ENCODE assay signal across 16 cellular contexts in genomic region chr17:51355314-51356083, GRCh38.
DNase-seq lines count a peak whose midpoint lies in the region; ATAC-seq, FAIRE-seq and TF ChIP-seq lines count a peak whose summit lies in the region.
"Had no signal": no experiment of that assay in that cellular context is flagged by ENCODE, and none has a peak within 500 bp of the region (broad histone marks: within the 10 kb centered on the region; RNA-seq: fewer than 3 reads in every experiment).

No MANE protein-coding gene starts in this region.

- H3K4me2 ChIP-seq in K562 (ENCODE audit: insufficient read depth, low read length), result no peak overlapping the region

- in situ Hi-C loops in K562 (cut with MboI), result no loop called here

- H3K79me2 ChIP-seq in K562 (ENCODE audit: control insufficient read depth, insufficient read depth, low read length), result no peaks in the 10 kb centered on the region

- BruUV-seq in K562 (replicated peaks; lab: Mats Ljungman, UMichigan), result no TSS peak

- intact Hi-C loops in K562 (cut with micrococcal nuclease) (no loop called here), pancreas (cut with DNase I) (no loop called here)

- no peak overlapping the region for H3K4me3 Mint-ChIP-seq in neural crest cell
- H3K4me3 Mint-ChIP-seq: activated CD4-positive, alpha-beta T cell treated with anti-CD3 and anti-CD28 coated beads for 36 hours; natural killer cell treated with Interleukin-12 subunit alpha and Interleukin-12 subunit beta and Interleukin-15 and Interleukin-18, amount 100 ng/mL, for 72 hours; stimulated activated effector memory CD8-positive, alpha-beta T cell treated with anti-CD3 and anti-CD28 coated beads, Interleukin-12 subunit alpha, Interleukin-12 subunit beta, amount 100 ng/mL, for 72 hours had no signal

- TF ChIP-seq RAD21 in K562 (CRISPR knock-in tag; conservative IDR thresholded peaks at IDR 0.05 in 1 of 2, IDR thresholded peaks at IDR 0.05 in 1 of 2), result no peak

- FAIRE-seq in K562 (lab: Jason Lieb, UNC) (peak; percentile 6), pancreas (lab: Jason Lieb, UNC) (no peak)

- H3K27me3 ChIP-seq in K562 (ENCODE audit: control insufficient read depth in 2 of 2, insufficient read depth in 2 of 2, low read length in 2 of 2) (peaks cover 2 to 36% of the 10 kb centered on the region in 2 experiments; a peak in 3 of 5 replicates), pancreas (no peaks in the 10 kb centered on the region)
- H3K27me3 ChIP-seq: vagina had no signal

- TF ChIP-seq POLR2A in K562 (conservative IDR thresholded peaks at IDR 0.05), result no peak

- H3K4me1 Mint-ChIP-seq in neural crest cell, result no peaks in the 10 kb centered on the region
- H3K4me1 Mint-ChIP-seq: activated CD4-positive, alpha-beta T cell treated with anti-CD3 and anti-CD28 coated beads for 36 hours; stimulated activated effector memory CD8-positive, alpha-beta T cell treated with anti-CD3 and anti-CD28 coated beads, Interleukin-12 subunit alpha, Interleukin-12 subunit beta, amount 100 ng/mL, for 72 hours had no signal

- ATAC-seq in K562 (peak; percentile 57), GM21526 (IDR thresholded peaks at IDR 0.05; ENCODE audit: low FRiP score, unreplicated experiment) (no peak), pancreas (no peak)
- ATAC-seq: activated CD4-positive, alpha-beta T cell treated with anti-CD3 and anti-CD28 coated beads for 36 hours; esophagus mucosa; natural killer cell treated with Interleukin-12 subunit alpha and Interleukin-12 subunit beta and Interleukin-15 and Interleukin-18, amount 100 ng/mL, for 72 hours; stimulated activated effector memory CD8-positive, alpha-beta T cell treated with anti-CD3 and anti-CD28 coated beads, Interleukin-12 subunit alpha, Interleukin-12 subunit beta, amount 100 ng/mL, for 72 hours had no signal

- H3K4me3 ChIP-seq in K562, result no peak overlapping the region
- H3K4me3 ChIP-seq in pancreas, result no peak overlapping the region
- H3K4me3 ChIP-seq: sigmoid colon, vagina had no signal

- peak overlapping the region; percentile 92 for H3K27ac Mint-ChIP-seq in neural crest cell (ENCODE audit: unreplicated experiment)
- H3K27ac Mint-ChIP-seq: activated CD4-positive, alpha-beta T cell treated with anti-CD3 and anti-CD28 coated beads for 36 hours; natural killer cell treated with Interleukin-12 subunit alpha and Interleukin-12 subunit beta and Interleukin-15 and Interleukin-18, amount 100 ng/mL, for 72 hours; stimulated activated effector memory CD8-positive, alpha-beta T cell treated with anti-CD3 and anti-CD28 coated beads, Interleukin-12 subunit alpha, Interleukin-12 subunit beta, amount 100 ng/mL, for 72 hours had no signal

- peak; percentile 56 for DNase-seq in GM03348 (ENCODE audit: low spot score)
- peak; percentile 70 to 75 for DNase-seq in NCI-H446 (lab: John Stamatoyannopoulos, UW)
- no peak for DNase-seq in K562 (ENCODE audit: extremely low read depth in 1 of 4, low spot score in 3 of 4)
- no peak for DNase-seq in neural crest cell (ENCODE audit: low read depth, low spot score)
- DNase-seq in pancreas, result no peak
- DNase-seq in putamen (ENCODE audit: low spot score), result no peak
- DNase-seq: activated CD4-positive, alpha-beta T cell treated with anti-CD3 and anti-CD28 coated beads for 36 hours; cortex of kidney; NCI-H2107; sigmoid colon; stimulated activated CD4-positive, alpha-beta T cell treated with anti-CD3 and anti-CD28 coated beads, Interleukin-4, amount 100 ng/mL, for 1 hour had no signal

- 1% methylated on average over 11 of the region's 12 CpGs for WGBS in K562 (ENCODE audit: insufficient coverage, low coverage, missing lambda C conversion rate)
- WGBS in pancreas, 2 donors, result 71 to 80% methylated on average over 12 of the region's 12 CpGs

- H3K36me3 ChIP-seq in K562 (ENCODE audit: control insufficient read depth, insufficient read depth, low read length), result no peaks in the 10 kb centered on the region
- H3K36me3 ChIP-seq in pancreas, result no peaks in the 10 kb centered on the region
- H3K36me3 ChIP-seq: sigmoid colon, vagina had no signal

- no peak overlapping the region for H3K27ac ChIP-seq in K562 (ENCODE audit: extremely low read depth, low read depth, low read length)
- H3K27ac ChIP-seq in pancreas, result no peak overlapping the region
- H3K27ac ChIP-seq: sigmoid colon, vagina had no signal

- no peaks in the 10 kb centered on the region for H3K36me3 Mint-ChIP-seq in neural crest cell (ENCODE audit: low read depth)
- H3K36me3 Mint-ChIP-seq: natural killer cell treated with Interleukin-12 subunit alpha and Interleukin-12 subunit beta and Interleukin-15 and Interleukin-18, amount 100 ng/mL, for 72 hours; stimulated activated effector memory CD8-positive, alpha-beta T cell treated with anti-CD3 and anti-CD28 coated beads, Interleukin-12 subunit alpha, Interleukin-12 subunit beta, amount 100 ng/mL, for 72 hours had no signal

- no peak overlapping the region for H3K9ac ChIP-seq in K562 (ENCODE audit: insufficient read depth in 1 of 2, low read depth in 2 of 2, low read length in 2 of 2)

- no peaks in the 10 kb centered on the region for H3K9me1 ChIP-seq in K562 (ENCODE audit: control insufficient read depth, insufficient read depth, low read length)

- POLR2A ChIA-PET in K562 (lab: Yijun Ruan, JAX), result interaction anchor here (0.7 to 0.9 kb wide), 2 partner anchors 9 to 12 kb away, joined by 3 to 5 read pairs; no protein-coding TSS in a partner anchor

- CTCF ChIA-PET in K562 (lab: Yijun Ruan, JAX; ENCODE audit: low intra/inter-chr PET ratio), result no interaction called here

- H4K20me1 ChIP-seq in K562 (replicated peaks; ENCODE audit: control insufficient read depth, insufficient read depth, low read length), result no peaks in the 10 kb centered on the region

- H3K9me3 ChIP-seq in K562 (replicated peaks; ENCODE audit: control insufficient read depth, insufficient read depth, low read depth, low read length) (no peaks in the 10 kb centered on the region), pancreas (no peaks in the 10 kb centered on the region)
- H3K9me3 ChIP-seq: sigmoid colon, vagina had no signal

- H3K9me3 Mint-ChIP-seq in neural crest cell, result peaks cover 2% of the 10 kb centered on the region
- H3K9me3 Mint-ChIP-seq: natural killer cell treated with Interleukin-12 subunit alpha and Interleukin-12 subunit beta and Interleukin-15 and Interleukin-18, amount 100 ng/mL, for 72 hours; stimulated activated effector memory CD8-positive, alpha-beta T cell treated with anti-CD3 and anti-CD28 coated beads, Interleukin-12 subunit alpha, Interleukin-12 subunit beta, amount 100 ng/mL, for 72 hours had no signal

- H3K27me3 Mint-ChIP-seq in neural crest cell (ENCODE audit: low read depth), result no peaks in the 10 kb centered on the region
- H3K27me3 Mint-ChIP-seq: activated CD4-positive, alpha-beta T cell treated with anti-CD3 and anti-CD28 coated beads for 36 hours had no signal

- no peak for TF ChIP-seq CTCF in K562 (IDR thresholded peaks at IDR 0.05 in 2 of 3, conservative IDR thresholded peaks at IDR 0.05 in 1 of 3; ENCODE audit: insufficient read depth in 2 of 3, low read depth in 1 of 3, low read length in 3 of 3)
- no peak for TF ChIP-seq CTCF in neural crest cell (conservative IDR thresholded peaks at IDR 0.05)
- no peak for TF ChIP-seq CTCF in pancreas (IDR thresholded peaks at IDR 0.05)

- H2AFZ ChIP-seq in K562 (ENCODE audit: low read depth, low read length), result no peak overlapping the region

- no peaks in the 10 kb centered on the region; a peak in 1 of 5 replicates for H3K4me1 ChIP-seq in K562 (replicated peaks in 1 of 2; ENCODE audit: control insufficient read depth in 2 of 2, insufficient read depth in 2 of 2, low read length in 2 of 2)
- no peaks in the 10 kb centered on the region for H3K4me1 ChIP-seq in pancreas

- TF ChIP-seq EP300 in K562 (IDR thresholded peaks at IDR 0.05; ENCODE audit: low read length), result no peak

TF ChIP-seq in K562, 482 proteins besides CTCF, POLR2A, EP300 and RAD21 (continues in another document):
- TF ChIP-seq MTF1 (CRISPR knock-in tag; IDR thresholded peaks at IDR 0.05; ENCODE audit: borderline replicate concordance) (no peak), KAT7 (CRISPR knock-in tag; IDR thresholded peaks at IDR 0.05; ENCODE audit: borderline replicate concordance) (no peak), USF1 (CRISPR knock-in tag; IDR thresholded peaks at IDR 0.05) (no peak), ZNF507 (tag; conservative IDR thresholded peaks at IDR 0.05) (no peak), ZNF561 (CRISPR knock-in tag; conservative IDR thresholded peaks at IDR 0.05) (no peak)

Comparison
In these comparisons a context has a peak if more than half of its experiments do, and no peak if none do; other contexts are left out.
1. DNase-seq: peak in GM03348 (single experiment) and NCI-H446 (2 of 2); none in K562 (0 of 4), neural crest cell (single experiment), pancreas (0 of 6) and putamen (single experiment).